In genomic region chr17:28745777-28746473, GRCh38 we compare ENCODE assay signal across 8 cellular contexts. TPM values are rescaled to one million over a fixed set of nuclear protein-coding genes. Genes with fewer than 3 reads are reported as not detected.
DNase-seq lines count a peak whose midpoint lies in the region; ATAC-seq, FAIRE-seq and TF ChIP-seq lines count a peak whose summit lies in the region.

No MANE protein-coding gene starts in this region.

- H3K4me1 ChIP-seq in CD8-positive, alpha-beta memory T cell (ENCODE audit: insufficient read depth, low read length), result peaks cover 36% of the 10 kb centered on the region
- peaks cover 27% of the 10 kb centered on the region for H3K4me1 ChIP-seq in ectodermal cell (ENCODE audit: control insufficient read depth, insufficient read depth, low read length)

- peak overlapping the region; percentile 87 for H3K27ac ChIP-seq in CD8-positive, alpha-beta memory T cell (ENCODE audit: low read depth, low read length)
- H3K27ac ChIP-seq in ectodermal cell (ENCODE audit: insufficient read depth, low read depth, low read length, poor library complexity, severe bottlenecking), result peak overlapping the region; percentile 100

- H3K27me3 ChIP-seq in CD8-positive, alpha-beta memory T cell (ENCODE audit: insufficient read depth, low read length, poor library complexity, severe bottlenecking), result no peaks in the 10 kb centered on the region
- H3K27me3 ChIP-seq in ectodermal cell (ENCODE audit: control insufficient read depth, insufficient read depth, low read length, poor library complexity, severe bottlenecking), result no peaks in the 10 kb centered on the region

- no peaks in the 10 kb centered on the region for H3K9me3 ChIP-seq in CD8-positive, alpha-beta memory T cell (ENCODE audit: low read length)
- H3K9me3 ChIP-seq in ectodermal cell (ENCODE audit: control insufficient read depth, low read length), result no peaks in the 10 kb centered on the region

- no peaks in the 10 kb centered on the region for H3K36me3 ChIP-seq in CD8-positive, alpha-beta memory T cell (ENCODE audit: insufficient read depth, low read length)
- H3K36me3 ChIP-seq in ectodermal cell (ENCODE audit: control insufficient read depth, insufficient read depth, low read length), result peaks cover 25% of the 10 kb centered on the region

- 79 to 84% methylated on average over 5 of the region's 5 CpGs for WGBS in ectodermal cell, 2 experiments

- CTCF ChIA-PET in CD8-positive, alpha-beta memory T cell (lab: Charles Lee), result interaction anchor here (1.0 to 17.0 kb wide), 6 partner anchors 18 to 157 kb away, joined by 3 to 579 read pairs (median 4); partner anchors contain the start of genes FAM222B, NEK8, RPL23A and TLCD1

- peaks cover 3 to 34% (median 17%) of the 10 kb centered on the region in 3 donors for H3K4me1 Mint-ChIP-seq in CD8-positive, alpha-beta memory T cell
- H3K4me1 Mint-ChIP-seq in nephron progenitor cell, result peaks cover 43% of the 10 kb centered on the region

- POLR2A ChIA-PET in CD8-positive, alpha-beta memory T cell (lab: Charles Lee), result interaction anchor here (0.5 to 9.2 kb wide), 3 partner anchors 18 to 110 kb away, joined by 3 to 128 read pairs (median 3); partner anchors contain the start of genes NEK8, PROCA1 and TLCD1

- no peak for TF ChIP-seq CTCF in nephron progenitor cell (IDR thresholded peaks at IDR 0.05)

- H3K4me3 ChIP-seq in CD8-positive, alpha-beta memory T cell (ENCODE audit: low read length), result no peak overlapping the region
- H3K4me3 ChIP-seq in ectodermal cell (ENCODE audit: insufficient read depth, low read depth, low read length), result peak overlapping the region; percentile 60

- peak overlapping the region in 6 of 7 donors; percentile 41 to 92 (median 62) for H3K4me3 Mint-ChIP-seq in CD8-positive, alpha-beta memory T cell
- H3K4me3 Mint-ChIP-seq in nephron progenitor cell, result peak overlapping the region; percentile 92

- peaks cover 0 to 26% (median 0%) of the 10 kb centered on the region in 3 donors for H3K36me3 Mint-ChIP-seq in CD8-positive, alpha-beta memory T cell
- H3K36me3 Mint-ChIP-seq in nephron progenitor cell (ENCODE audit: low read depth), result peaks cover 22% of the 10 kb centered on the region

- no peaks in the 10 kb centered on the region for H3K27me3 Mint-ChIP-seq in CD8-positive, alpha-beta memory T cell
- no peaks in the 10 kb centered on the region for H3K27me3 Mint-ChIP-seq in nephron progenitor cell (ENCODE audit: low read depth, poor library complexity)

- FAIRE-seq in HTR-8/SVneo (lab: Jason Lieb, UNC), result no peak

- H3K27ac Mint-ChIP-seq in CD8-positive, alpha-beta memory T cell, result peak overlapping the region in 7 of 8 donors; percentile 64 to 93 (median 88)
- peak overlapping the region; percentile 79 for H3K27ac Mint-ChIP-seq in nephron progenitor cell

- no peak for ATAC-seq in HG03571 (IDR thresholded peaks at IDR 0.05; ENCODE audit: unreplicated experiment)

- no peaks in the 10 kb centered on the region for H3K9me3 Mint-ChIP-seq in CD8-positive, alpha-beta memory T cell
- H3K9me3 Mint-ChIP-seq in nephron progenitor cell, result no peaks in the 10 kb centered on the region

- no peak for DNase-seq in CD8-positive, alpha-beta memory T cell
- DNase-seq in NCI-H226, result peak; percentile 78
- DNase-seq in nephron progenitor cell, result no peak
- DNase-seq in NCI-H2107 treated with DMSO at 0.1 percent for 48 hours (lab: John Stamatoyannopoulos, UW; ENCODE audit: unreplicated experiment), result no peak
- no peak for DNase-seq in stimulated activated naive CD4-positive, alpha-beta T cell (lab: John Stamatoyannopoulos, UW)
- DNase-seq in HTR-8/SVneo (ENCODE audit: insufficient read length, low spot score), result no peak

RNA-seq across cellular contexts. Expression of gene TRAF4, which starts 2.1 kb away (rescaled TPM):
- total RNA-seq in CD8-positive, alpha-beta memory T cell, result 100 to 1,000 TPM; 176 to 182 TPM
- polyA plus RNA-seq in CD8-positive, alpha-beta memory T cell, result 2.7 TPM
- 97.8 TPM for polyA plus RNA-seq in ectodermal cell (2013, experiment 1 of 4)
- polyA plus RNA-seq in ectodermal cell (2013, experiment 2 of 4), result 108 TPM
- 84.9 TPM for polyA plus RNA-seq in ectodermal cell (2013, experiment 3 of 4)
- polyA plus RNA-seq in ectodermal cell (2013, experiment 4 of 4), result 92.4 TPM

RNA-seq across cellular contexts. Expression of gene NEK8, which starts 17.3 kb away (rescaled TPM):
- total RNA-seq in CD8-positive, alpha-beta memory T cell, result 1 to 10 TPM; 8.0 to 8.8 TPM
- 2.5 TPM for polyA plus RNA-seq in CD8-positive, alpha-beta memory T cell
- 12.2 TPM for polyA plus RNA-seq in ectodermal cell (2013, experiment 1 of 4)
- polyA plus RNA-seq in ectodermal cell (2013, experiment 2 of 4), result 11.3 TPM
- polyA plus RNA-seq in ectodermal cell (2013, experiment 3 of 4), result 6.1 TPM
- 8.4 TPM for polyA plus RNA-seq in ectodermal cell (2013, experiment 4 of 4)

RNA-seq across cellular contexts. Expression of gene TLCD1, which starts 19.9 kb away (rescaled TPM):
- total RNA-seq in CD8-positive, alpha-beta memory T cell, result 10 to 100 TPM; 36.5 to 38.9 TPM
- not detected for polyA plus RNA-seq in CD8-positive, alpha-beta memory T cell
- polyA plus RNA-seq in ectodermal cell (2013, experiment 1 of 4), result 12.6 TPM
- polyA plus RNA-seq in ectodermal cell (2013, experiment 2 of 4), result 13.5 TPM
- 12.7 TPM for polyA plus RNA-seq in ectodermal cell (2013, experiment 3 of 4)
- polyA plus RNA-seq in ectodermal cell (2013, experiment 4 of 4), result 11.8 TPM

RNA-seq across cellular contexts. Expression of gene RPL23A, which starts 26.1 kb away (rescaled TPM):
- 1,000 to 10,000 TPM; 2,670 to 2,692 TPM for total RNA-seq in CD8-positive, alpha-beta memory T cell
- 5,358 TPM for polyA plus RNA-seq in CD8-positive, alpha-beta memory T cell
- polyA plus RNA-seq in ectodermal cell (2013, experiment 1 of 4), result 1,725 TPM
- polyA plus RNA-seq in ectodermal cell (2013, experiment 2 of 4), result 1,692 TPM
- polyA plus RNA-seq in ectodermal cell (2013, experiment 3 of 4), result 2,280 TPM
- 2,403 TPM for polyA plus RNA-seq in ectodermal cell (2013, experiment 4 of 4)

RNA-seq across cellular contexts. Expression of gene RAB34, which starts 28.3 kb away (rescaled TPM):
- 1 to 10 TPM; 7.9 to 8.3 TPM for total RNA-seq in CD8-positive, alpha-beta memory T cell
- 2.6 TPM for polyA plus RNA-seq in CD8-positive, alpha-beta memory T cell
- polyA plus RNA-seq in ectodermal cell (2013, experiment 1 of 4), result 98.2 TPM
- 95.9 TPM for polyA plus RNA-seq in ectodermal cell (2013, experiment 2 of 4)
- 94.5 TPM for polyA plus RNA-seq in ectodermal cell (2013, experiment 3 of 4)
- polyA plus RNA-seq in ectodermal cell (2013, experiment 4 of 4), result 94.6 TPM
